Comparison of ENCODE assay signal across 29 cellular contexts in genomic region chr7:1762238-1762945, GRCh38.
DNase-seq lines count a peak whose midpoint lies in the region; ATAC-seq and TF ChIP-seq lines count a peak whose summit lies in the region.
"Had no signal": no experiment of that assay in that cellular context is flagged by ENCODE, and none has a peak within 500 bp of the region (broad histone marks: within the 10 kb centered on the region; RNA-seq: fewer than 3 reads in every experiment).

No MANE protein-coding gene starts in this region.

- H3K14ac ChIP-seq in neuronal stem cell (ENCODE audit: low read length) = peak overlapping the region; percentile 89

- DNase-seq in activated CD8-positive, alpha-beta memory T cell treated with anti-CD3 and anti-CD28 coated beads for 24 hours = peak; percentile 33
- DNase-seq in activated CD8-positive, alpha-beta memory T cell treated with anti-CD3 and anti-CD28 coated beads, Interleukin-2, amount 10 ng/mL, durations not matched to agents 7 days and 5 days = no peak
- DNase-seq in neuronal stem cell (ENCODE audit: low spot score) (no peak), middle frontal gyrus (ENCODE audit: extremely low spot score, low spot score) (no peak)
- no peak for DNase-seq in stimulated activated naive CD4-positive, alpha-beta T cell treated with Interleukin-2 at 50 U/mL for 16 hours (lab: John Stamatoyannopoulos, UW)
- DNase-seq: Caco-2; CD8-positive, alpha-beta T cell; DMS 273 treated with DMSO at 0.1 percent for 48 hours; DMS79; EL; GDM1; KG1; MG63; NCI-H1417; NCI-H1694; NCI-H2029 treated with DMSO at 0.1 percent for 48 hours; NCI-H446 treated with DMSO at 0.1 percent for 48 hours; NCI-H526; NCI-H82; NK-92 treated with Interleukin-12 subunit alpha and Interleukin-12 subunit beta, amount 100 ng/mL, for 24 hours; PC-3; SJCRH30 had no signal

- no peak overlapping the region for H3K4me3 Mint-ChIP-seq in activated CD8-positive, alpha-beta memory T cell treated with anti-CD3 and anti-CD28 coated beads, Interleukin-2, amount 10 ng/mL, durations not matched to agents 7 days and 5 days
- H3K4me3 Mint-ChIP-seq: B cell; CD8-positive, alpha-beta T cell had no signal

- H2BK5ac ChIP-seq in neuronal stem cell (ENCODE audit: low read length) = no peak overlapping the region

- H3K4me3 ChIP-seq in HEK293 (ENCODE audit: low read depth, low read length) (no peak overlapping the region), iPS-18c (ENCODE audit: insufficient read depth, low read depth, low read length) (peak overlapping the region; percentile 20; the same call in 1 of the 2 replicates), neuronal stem cell (ENCODE audit: low read length in 2 of 2) (peak overlapping the region in 1 of 2 donors; percentile 31)
- H3K4me3 ChIP-seq: MG63, SJCRH30 had no signal

- no peak overlapping the region for H2AK5ac ChIP-seq in neuronal stem cell (ENCODE audit: low read depth, low read length)

- no peak overlapping the region for H2BK120ac ChIP-seq in neuronal stem cell (ENCODE audit: low read depth, low read length)

- TF ChIP-seq CTCF in HEK293 (tag by site-specific recombination; IDR thresholded peaks at IDR 0.05) = no peak

- peak overlapping the region; percentile 70 for H3K18ac ChIP-seq in neuronal stem cell (ENCODE audit: low read length)

- H3K9me3 Mint-ChIP-seq in activated CD8-positive, alpha-beta memory T cell treated with anti-CD3 and anti-CD28 coated beads, Interleukin-2, amount 10 ng/mL, durations not matched to agents 7 days and 5 days (ENCODE audit: low read depth) = peaks cover 16% of the 10 kb centered on the region
- H3K9me3 Mint-ChIP-seq: CD8-positive, alpha-beta T cell had no signal

- no peaks in the 10 kb centered on the region for H3K9me3 ChIP-seq in HEK293 (ENCODE audit: control insufficient read depth, insufficient read depth, low read depth, low read length)
- peaks cover 25% of the 10 kb centered on the region for H3K9me3 ChIP-seq in iPS-18c (ENCODE audit: control insufficient read depth, insufficient read depth, low read length)
- peaks cover 3 to 7% of the 10 kb centered on the region in 2 donors for H3K9me3 ChIP-seq in neuronal stem cell (replicated peaks in 1 of 2; ENCODE audit: control insufficient read depth in 2 of 2, insufficient read depth in 1 of 2, low read depth in 1 of 2, low read length in 2 of 2)
- H3K9me3 ChIP-seq: SJCRH30 had no signal

- WGBS in neuronal stem cell (ENCODE audit: extremely low coverage in 2 of 2, insufficient read length in 2 of 2, insufficient replicate concordance in 1 of 2), 2 donors = no CpG with 5 or more reads among the region's 30 CpGs

- H2AFZ ChIP-seq in neuronal stem cell (ENCODE audit: low read length) = no peak overlapping the region

- H3K4me1 ChIP-seq in HEK293 (ENCODE audit: control insufficient read depth, insufficient read depth, low read length) = no peaks in the 10 kb centered on the region
- H3K4me1 ChIP-seq in neuronal stem cell (ENCODE audit: control insufficient read depth in 2 of 2, insufficient read depth in 1 of 2, low read depth in 1 of 2, low read length in 2 of 2) = peaks cover 0 to 2% of the 10 kb centered on the region in 2 donors
- H3K4me1 ChIP-seq: SJCRH30 had no signal

- H3K36me3 ChIP-seq in HEK293 (ENCODE audit: control insufficient read depth in 2 of 2, insufficient read depth in 1 of 2, low read length in 2 of 2) (no peaks in the 10 kb centered on the region), neuronal stem cell (replicated peaks in 1 of 2; ENCODE audit: control insufficient read depth in 2 of 2, insufficient read depth in 2 of 2, low read length in 2 of 2) (no peaks in the 10 kb centered on the region)
- H3K36me3 ChIP-seq: MG63, SJCRH30 had no signal

- POLR2A ChIA-PET in HEK293 (lab: Yijun Ruan, JAX) = no interaction called here

- no peak for ATAC-seq in activated CD8-positive, alpha-beta memory T cell treated with anti-CD3 and anti-CD28 coated beads, Interleukin-2, amount 10 ng/mL, durations not matched to agents 7 days and 5 days
- no peak for ATAC-seq in GM18517 (IDR thresholded peaks at IDR 0.05; ENCODE audit: unreplicated experiment)
- ATAC-seq: CD8-positive, alpha-beta T cell; PC-3; Right ventricle myocardium inferior had no signal

- peaks cover 0 to 4% (median 0%) of the 10 kb centered on the region in 3 experiments for H3K27me3 ChIP-seq in neuronal stem cell (ENCODE audit: control insufficient read depth in 3 of 3, insufficient read depth in 3 of 3, low read depth in 1 of 3, low read length in 3 of 3)
- H3K27me3 ChIP-seq: MG63, SJCRH30 had no signal

- H3K4me1 Mint-ChIP-seq in activated CD8-positive, alpha-beta memory T cell treated with anti-CD3 and anti-CD28 coated beads, Interleukin-2, amount 10 ng/mL, durations not matched to agents 7 days and 5 days = no peaks in the 10 kb centered on the region
- H3K4me1 Mint-ChIP-seq: B cell had no signal

- no peak overlapping the region for H2BK15ac ChIP-seq in neuronal stem cell (ENCODE audit: low read length)

- no peaks in the 10 kb centered on the region for H3K36me3 Mint-ChIP-seq in activated CD8-positive, alpha-beta memory T cell treated with anti-CD3 and anti-CD28 coated beads, Interleukin-2, amount 10 ng/mL, durations not matched to agents 7 days and 5 days
- H3K36me3 Mint-ChIP-seq: CD8-positive, alpha-beta T cell had no signal

- peak overlapping the region; percentile 58 for H2BK12ac ChIP-seq in neuronal stem cell (ENCODE audit: low read length)

- peaks cover 5% of the 10 kb centered on the region for H3K27me3 Mint-ChIP-seq in activated CD8-positive, alpha-beta memory T cell treated with anti-CD3 and anti-CD28 coated beads, Interleukin-2, amount 10 ng/mL, durations not matched to agents 7 days and 5 days

- no peak overlapping the region for H3K4ac ChIP-seq in neuronal stem cell (ENCODE audit: low read length)

- no peak overlapping the region for H4K91ac ChIP-seq in neuronal stem cell (ENCODE audit: low read depth, low read length, poor library complexity)

- peak overlapping the region; percentile 89 for H3K23ac ChIP-seq in neuronal stem cell (ENCODE audit: low read depth, low read length, poor library complexity)

- H4K8ac ChIP-seq in neuronal stem cell (ENCODE audit: low read depth, low read length) = no peak overlapping the region

- no peak overlapping the region for H3K27ac ChIP-seq in HEK293 (ENCODE audit: extremely low read depth, low read depth, low read length)
- H3K27ac ChIP-seq in neuronal stem cell (replicated peaks; ENCODE audit: low read length) = no peak overlapping the region
- H3K27ac ChIP-seq: 22Rv1, C4-2B, SJCRH30 had no signal

- CTCF ChIA-PET in activated CD8-positive, alpha-beta memory T cell treated with anti-CD3 and anti-CD28 coated beads, Interleukin-2, amount 10 ng/mL, durations not matched to agents 7 days and 5 days (lab: Charles Lee) = no interaction called here
- CTCF ChIA-PET in HEK293 (lab: Yijun Ruan, JAX) = no interaction called here

- H3K27ac Mint-ChIP-seq in activated CD8-positive, alpha-beta memory T cell treated with anti-CD3 and anti-CD28 coated beads, Interleukin-2, amount 10 ng/mL, durations not matched to agents 7 days and 5 days = no peak overlapping the region
- H3K27ac Mint-ChIP-seq: B cell; CD8-positive, alpha-beta T cell had no signal

- H3K9ac ChIP-seq in neuronal stem cell (ENCODE audit: low read depth, low read length, poor library complexity) = peak overlapping the region; percentile 81

- H3K79me1 ChIP-seq in neuronal stem cell (ENCODE audit: low read depth, low read length) = peaks cover 3% of the 10 kb centered on the region

- H3K4me2 ChIP-seq in neuronal stem cell (ENCODE audit: insufficient read depth, low read length, poor library complexity, severe bottlenecking) = no peak overlapping the region

TF ChIP-seq in HEK293, 187 proteins besides CTCF, POLR2A, EP300 and RAD21:
- TF ChIP-seq ZNF677 (tag by site-specific recombination; IDR thresholded peaks at IDR 0.05) = no peak
- TF ChIP-seq ZNF18 (tag by site-specific recombination; IDR thresholded peaks at IDR 0.05) = no peak
- TF ChIP-seq ZSCAN4 (tag by site-specific recombination; IDR thresholded peaks at IDR 0.05) = peak; percentile 96
- TF ChIP-seq PRDM1 (tag by site-specific recombination; IDR thresholded peaks at IDR 0.05) = no peak
